In the genomic region with DNA sequence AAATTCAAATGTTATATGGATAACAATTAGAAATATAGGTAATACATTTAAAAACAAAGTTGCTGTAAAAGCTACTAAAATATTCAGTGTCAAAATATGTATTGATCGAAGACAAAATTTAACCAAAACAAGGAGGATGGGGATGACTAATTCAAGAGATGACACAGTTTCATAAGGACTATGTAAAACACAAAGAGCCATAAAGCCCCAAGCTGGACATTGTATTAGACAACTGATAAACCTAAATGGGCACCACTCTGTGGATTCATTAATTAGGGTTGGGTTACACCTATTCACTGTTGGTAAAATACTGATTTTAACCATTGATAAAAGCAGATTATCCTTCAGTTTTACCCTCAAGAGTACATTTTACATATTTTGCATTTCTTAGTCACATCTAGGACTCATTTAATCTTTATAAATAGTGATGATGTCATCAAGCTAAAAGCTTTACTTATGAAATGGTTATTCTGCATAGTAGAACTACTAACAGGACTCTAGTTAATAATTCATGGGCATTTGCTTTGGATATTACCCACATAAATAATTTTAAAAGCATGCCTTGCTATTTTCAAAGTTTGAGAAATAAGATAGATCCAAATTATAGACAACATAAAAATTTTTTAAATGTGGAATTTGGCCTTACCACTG, we compare ENCODE assay signal across 1 cellular context.
TF ChIP-seq lines count a peak whose summit lies in the region.

No MANE protein-coding gene starts in this region.

TF ChIP-seq in IMR-90, 13 proteins besides CTCF, POLR2A, EP300 and RAD21:
- TF ChIP-seq RCOR1 (IDR thresholded peaks at IDR 0.05; ENCODE audit: insufficient replicate concordance, low read length) (no peak), FOS (IDR thresholded peaks at IDR 0.05; ENCODE audit: low read depth, low read length) (no peak), SMC3 (IDR thresholded peaks at IDR 0.05; ENCODE audit: low read depth, low read length) (no peak), MAZ (IDR thresholded peaks at IDR 0.05; ENCODE audit: borderline replicate concordance, low read depth, low read length) (no peak), USF2 (IDR thresholded peaks at IDR 0.05; ENCODE audit: low read depth, low read length) (no peak), RFX5 (IDR thresholded peaks at IDR 0.05; ENCODE audit: low read depth, low read length) (no peak), ELK1 (IDR thresholded peaks at IDR 0.05; ENCODE audit: borderline replicate concordance, low read depth, low read length) (no peak)
